ENCODE assay signal across 37 cellular contexts in genomic region chr14:30303350-30303749, GRCh38.
A peak's percentile ranks its signal among the peaks of the same experiment; 100 is the strongest.
DNase-seq lines count a peak whose midpoint lies in the region; ATAC-seq, FAIRE-seq and TF ChIP-seq lines count a peak whose summit lies in the region.
"Had no signal": no experiment of that assay in that cellular context is flagged by ENCODE, and none has a peak within 500 bp of the region (broad histone marks: within the 10 kb centered on the region; RNA-seq: fewer than 3 reads in every experiment).

No MANE protein-coding gene starts in this region.

- H3K4me3 Mint-ChIP-seq in GM23338 = no peak overlapping the region
- H3K4me3 Mint-ChIP-seq: B cell; CD14-positive monocyte; CD4-positive, alpha-beta memory T cell; CD4-positive, alpha-beta T cell; CD4-positive, CD25-positive, alpha-beta regulatory T cell; CD8-positive, alpha-beta memory T cell; CD8-positive, alpha-beta T cell had no signal

- intact Hi-C loops in HepG2 (cut with micrococcal nuclease; ENCODE audit: unreplicated experiment) = no loop called here
- intact Hi-C loops in right lobe of liver (cut with DNase I) = no loop called here
- intact Hi-C loops in left ventricle myocardium superior (cut with micrococcal nuclease) = no loop called here

- H3K36me3 ChIP-seq in HepG2 (replicated peaks in 1 of 2; ENCODE audit: control insufficient read depth in 1 of 2, insufficient read depth in 2 of 2, low read length in 2 of 2) = no peaks in the 10 kb centered on the region
- no peaks in the 10 kb centered on the region for H3K36me3 ChIP-seq in right lobe of liver
- no peaks in the 10 kb centered on the region for H3K36me3 ChIP-seq in GM23338 (ENCODE audit: insufficient read depth)
- no peaks in the 10 kb centered on the region for H3K36me3 ChIP-seq in HEK293 (ENCODE audit: control insufficient read depth in 2 of 2, insufficient read depth in 1 of 2, low read length in 2 of 2)
- H3K36me3 ChIP-seq in osteoblast (ENCODE audit: insufficient read depth, low read length) = no peaks in the 10 kb centered on the region
- H3K36me3 ChIP-seq: BE2C; BLaER1; BLaER1 treated with 17β-estradiol and CSF1 and Interleukin-3, amounts not matched to agents 10 nM and 100 nM had no signal

- H3K36me3 Mint-ChIP-seq in GM23338 (ENCODE audit: low read depth) = no peaks in the 10 kb centered on the region
- H3K36me3 Mint-ChIP-seq: CD14-positive monocyte; CD4-positive, alpha-beta memory T cell; CD4-positive, CD25-positive, alpha-beta regulatory T cell; CD8-positive, alpha-beta T cell had no signal

- H3K9me3 ChIP-seq in HepG2 (ENCODE audit: low read length) (no peaks in the 10 kb centered on the region), right lobe of liver (no peaks in the 10 kb centered on the region), HEK293 (ENCODE audit: control insufficient read depth, insufficient read depth, low read depth, low read length) (no peaks in the 10 kb centered on the region), osteoblast (ENCODE audit: low read depth, low read length) (no peaks in the 10 kb centered on the region)
- H3K9me3 ChIP-seq: A549; BE2C; BLaER1; BLaER1 treated with 17β-estradiol and CSF1 and Interleukin-3, amounts not matched to agents 10 nM and 100 nM; Caco-2 had no signal

- no peak for TF ChIP-seq EP300 in HepG2 (IDR thresholded peaks at IDR 0.05; ENCODE audit: low read depth in 2 of 2, low read length in 2 of 2)
- TF ChIP-seq EP300 in HepG2 (CRISPR knock-in tag; IDR thresholded peaks at IDR 0.05; ENCODE audit: borderline replicate concordance) = no peak

- in situ Hi-C loops in HepG2 (cut with HindIII; ENCODE audit: extremely low pct_ligation_motif_present, low pct_unique_long_range_greater_than_20kb) = no loop called here

- no peak overlapping the region for H3K4me3 ChIP-seq in HepG2 (replicated peaks in 1 of 3; ENCODE audit: insufficient read depth in 1 of 3, low read depth in 2 of 3, low read length in 3 of 3)
- H3K4me3 ChIP-seq in right lobe of liver = no peak overlapping the region
- no peak overlapping the region for H3K4me3 ChIP-seq in GM23338
- no peak overlapping the region for H3K4me3 ChIP-seq in HEK293 (ENCODE audit: low read depth, low read length)
- H3K4me3 ChIP-seq in osteoblast (ENCODE audit: insufficient read depth, low read length) = no peak overlapping the region
- H3K4me3 ChIP-seq: A549; BLaER1; BLaER1 treated with 17β-estradiol and CSF1 and Interleukin-3, amounts not matched to agents 10 nM and 100 nM had no signal

- ATAC-seq in HepG2 (no peak), right lobe of liver (no peak), GM23338 (no peak), left ventricle myocardium superior (no peak), HG03135 (IDR thresholded peaks at IDR 0.05; ENCODE audit: unreplicated experiment) (no peak)
- ATAC-seq: A549; CD8-positive, alpha-beta T cell had no signal

- no peaks in the 10 kb centered on the region; the same call in 1 of the 2 replicates for H3K9me2 ChIP-seq in GM23338 (ENCODE audit: insufficient read depth)

- no peak for TF ChIP-seq CTCF in HepG2 (CRISPR knock-in tag; IDR thresholded peaks at IDR 0.05)
- no peak for TF ChIP-seq CTCF in right lobe of liver (IDR thresholded peaks at IDR 0.05)
- no peak for TF ChIP-seq CTCF in GM23338 (conservative IDR thresholded peaks at IDR 0.05; ENCODE audit: low read depth in 2 of 2)
- TF ChIP-seq CTCF in HEK293 (tag by site-specific recombination; IDR thresholded peaks at IDR 0.05) = no peak
- TF ChIP-seq CTCF in osteoblast (IDR thresholded peaks at IDR 0.05; ENCODE audit: extremely low read depth, low read depth, low read length) = no peak

- no peak for DNase-seq in HepG2 (ENCODE audit: low spot score)
- DNase-seq in right lobe of liver = no peak
- DNase-seq in GM23338 (ENCODE audit: low spot score) = no peak
- DNase-seq in osteoblast (ENCODE audit: insufficient read length, low spot score, missing footprints) = peak; percentile 23
- no peak for DNase-seq in left ventricle myocardium superior
- DNase-seq in NCI-H345 treated with DMSO at 0.1 percent for 48 hours (lab: John Stamatoyannopoulos, UW; ENCODE audit: unreplicated experiment) = no peak
- DNase-seq: 8988T; ACHN; AML-193; BE2C; C1 segment of cervical spinal cord; Caco-2; Calu3; CD4-positive, alpha-beta memory T cell; CD4-positive, alpha-beta T cell; CD4-positive, CD25-positive, alpha-beta regulatory T cell; CD8-positive, alpha-beta memory T cell; CD8-positive, alpha-beta T cell; COR-L47; DMS 273 treated with DMSO at 0.1 percent for 48 hours; DMS153; DMS53; DMS79; DMS79 treated with DMSO at 0.1 percent for 48 hours; DND-41; EL had no signal

- TF ChIP-seq RAD21 in HepG2 (CRISPR knock-in tag; IDR thresholded peaks at IDR 0.05) = no peak

- 1% methylated on average over 1 of the region's 1 CpG for WGBS in HepG2 (ENCODE audit: low lambda C conversion rate)
- 58% methylated on average over 1 of the region's 1 CpG for WGBS in right lobe of liver (ENCODE audit: insufficient coverage, low coverage, low lambda C conversion rate, missing lambda C conversion rate)

- BruUV-seq in HepG2 (replicated peaks; lab: Mats Ljungman, UMichigan) = no TSS peak

- H3K9me3 Mint-ChIP-seq in GM23338 = no peaks in the 10 kb centered on the region
- H3K9me3 Mint-ChIP-seq: CD4-positive, alpha-beta T cell; CD8-positive, alpha-beta T cell had no signal

- H3K4me2 ChIP-seq in HepG2 (ENCODE audit: low read depth, low read length) (no peak overlapping the region), GM23338 (no peak overlapping the region), osteoblast (ENCODE audit: insufficient read depth, low read length) (no peak overlapping the region)
- H3K4me2 ChIP-seq: A549; BLaER1; BLaER1 treated with 17β-estradiol and CSF1 and Interleukin-3, amounts not matched to agents 10 nM and 100 nM had no signal

- H3K79me2 ChIP-seq in HepG2 (ENCODE audit: insufficient read depth, low read length) (no peaks in the 10 kb centered on the region), GM23338 (replicated peaks; ENCODE audit: insufficient read depth) (no peaks in the 10 kb centered on the region), osteoblast (ENCODE audit: insufficient read depth, low read length) (no peaks in the 10 kb centered on the region)

- H2AFZ ChIP-seq in HepG2 (ENCODE audit: low read length) = no peak overlapping the region
- H2AFZ ChIP-seq in GM23338 = no peak overlapping the region
- H2AFZ ChIP-seq in osteoblast (ENCODE audit: low read length) = no peak overlapping the region

- H3K9ac ChIP-seq in HepG2 (ENCODE audit: insufficient read depth, low read depth, low read length) = no peak overlapping the region
- H3K9ac ChIP-seq: BLaER1; BLaER1 treated with 17β-estradiol and CSF1 and Interleukin-3, amounts not matched to agents 10 nM and 100 nM had no signal

- FAIRE-seq in HepG2 (lab: Jason Lieb, UNC) = peak; percentile 4
- FAIRE-seq: A204.1, A549, D721Med had no signal

- H4K20me1 ChIP-seq in HepG2 (ENCODE audit: insufficient read depth, low read length) (no peaks in the 10 kb centered on the region), GM23338 (replicated peaks; ENCODE audit: insufficient read depth) (no peaks in the 10 kb centered on the region), osteoblast (ENCODE audit: insufficient read depth, low read length) (no peaks in the 10 kb centered on the region)
- H4K20me1 ChIP-seq: BLaER1; BLaER1 treated with 17β-estradiol and CSF1 and Interleukin-3, amounts not matched to agents 10 nM and 100 nM had no signal

- TF ChIP-seq POLR2A in HepG2 (IDR thresholded peaks at IDR 0.05; ENCODE audit: insufficient read depth in 1 of 2, low read depth in 2 of 2, low read length in 2 of 2) (no peak), right lobe of liver (IDR thresholded peaks at IDR 0.05) (no peak)

- no peaks in the 10 kb centered on the region for H3K4me1 ChIP-seq in HepG2 (ENCODE audit: insufficient read depth, low read length)
- no peaks in the 10 kb centered on the region for H3K4me1 ChIP-seq in right lobe of liver
- H3K4me1 ChIP-seq in GM23338 (ENCODE audit: insufficient read depth) = no peaks in the 10 kb centered on the region
- H3K4me1 ChIP-seq in HEK293 (ENCODE audit: control insufficient read depth, insufficient read depth, low read length) = no peaks in the 10 kb centered on the region
- H3K4me1 ChIP-seq in osteoblast (ENCODE audit: insufficient read depth, low read length) = no peaks in the 10 kb centered on the region
- H3K4me1 ChIP-seq: A549; BE2C; BLaER1; BLaER1 treated with 17β-estradiol and CSF1 and Interleukin-3, amounts not matched to agents 10 nM and 100 nM; Caco-2 had no signal

- POLR2A ChIA-PET in HepG2 (lab: Yijun Ruan, JAX) = no interaction called here
- POLR2A ChIA-PET in HEK293 (lab: Yijun Ruan, JAX) = no interaction called here

- CTCF ChIA-PET in HepG2 (lab: Yijun Ruan, JAX; ENCODE audit: low intra/inter-chr PET ratio, low total read pairs) = no interaction called here
- CTCF ChIA-PET in HEK293 (lab: Yijun Ruan, JAX) = interaction anchor here (1.0 to 1.3 kb wide), 3 partner anchors 19 to 33 kb away, joined by 3 read pairs; no protein-coding TSS in a partner anchor

- no peaks in the 10 kb centered on the region for H3F3A ChIP-seq in GM23338 (replicated peaks; ENCODE audit: low read depth)

- no peaks in the 10 kb centered on the region for H3K4me1 Mint-ChIP-seq in GM23338
- H3K4me1 Mint-ChIP-seq: B cell; CD14-positive monocyte; CD4-positive, alpha-beta memory T cell; CD4-positive, CD25-positive, alpha-beta regulatory T cell; CD8-positive, alpha-beta memory T cell had no signal

- H3K27ac ChIP-seq in HepG2 (ENCODE audit: extremely low read length, insufficient read depth, low read length) (no peak overlapping the region), right lobe of liver (no peak overlapping the region), GM23338 (ENCODE audit: low read depth) (no peak overlapping the region), HEK293 (ENCODE audit: extremely low read depth, low read depth, low read length) (no peak overlapping the region), osteoblast (ENCODE audit: low read depth, low read length) (no peak overlapping the region)
- H3K27ac ChIP-seq: 22Rv1; A549; BLaER1; BLaER1 treated with 17β-estradiol and CSF1 and Interleukin-3, amounts not matched to agents 10 nM and 100 nM; C4-2B had no signal

- peak overlapping the region; percentile 1; the same call in 1 of the 2 replicates for H3K27ac Mint-ChIP-seq in GM23338
- H3K27ac Mint-ChIP-seq: B cell; CD14-positive monocyte; CD4-positive, alpha-beta memory T cell; CD4-positive, alpha-beta T cell; CD4-positive, CD25-positive, alpha-beta regulatory T cell; CD8-positive, alpha-beta memory T cell; CD8-positive, alpha-beta T cell had no signal

- no peaks in the 10 kb centered on the region for H3K27me3 ChIP-seq in HepG2 (ENCODE audit: control insufficient read depth in 1 of 2, insufficient read depth in 2 of 2, low read length in 2 of 2)
- no peaks in the 10 kb centered on the region for H3K27me3 ChIP-seq in right lobe of liver
- no peaks in the 10 kb centered on the region for H3K27me3 ChIP-seq in GM23338 (ENCODE audit: insufficient read depth)
- peaks cover 12% of the 10 kb centered on the region for H3K27me3 ChIP-seq in osteoblast (ENCODE audit: insufficient read depth, low read length)
- H3K27me3 ChIP-seq: BE2C; BLaER1; BLaER1 treated with 17β-estradiol and CSF1 and Interleukin-3, amounts not matched to agents 10 nM and 100 nM had no signal

- H3K27me3 Mint-ChIP-seq in GM23338 (ENCODE audit: insufficient read depth, low read depth, poor library complexity) = no peaks in the 10 kb centered on the region
- H3K27me3 Mint-ChIP-seq: B cell; CD4-positive, alpha-beta T cell had no signal

TF ChIP-seq in GM23338, 12 proteins besides CTCF, POLR2A, EP300 and RAD21 (continues in another document):
- TF ChIP-seq NANOG (IDR thresholded peaks at IDR 0.05; ENCODE audit: borderline replicate concordance) = no peak
